Comparison of ENCODE assay signal across 8 cellular contexts in genomic region chr10:63627881-63628296, GRCh38.
DNase-seq lines count a peak whose midpoint lies in the region; ATAC-seq and TF ChIP-seq lines count a peak whose summit lies in the region.

No MANE protein-coding gene starts in this region.

- POLR2A ChIA-PET in naive thymus-derived CD8-positive, alpha-beta T cell (lab: Charles Lee): interaction anchor here (2.2 kb wide), 2 partner anchors 105 to 461 kb away, joined by 5 to 6 read pairs; no protein-coding TSS in a partner anchor
- POLR2A ChIA-PET in activated CD4-positive, alpha-beta memory T cell treated with anti-CD3 and anti-CD28 coated beads for 36 hours (lab: Charles Lee): interaction anchor here (1.5 kb wide), 1 partner anchor 359 kb away, joined by 4 read pairs; no protein-coding TSS in a partner anchor

- H3K36me3 ChIP-seq in BLaER1 treated with 17β-estradiol and CSF1 and Interleukin-3, amounts not matched to agents 10 nM and 100 nM: peaks cover 0 to 4% (median under 1%) of the 10 kb centered on the region in 11 experiments; a peak in 4 of 22 replicates
- peaks cover 0 to under 1% of the 10 kb centered on the region in 2 donors for H3K36me3 ChIP-seq in ascending aorta

- no peaks in the 10 kb centered on the region for H3K9me3 Mint-ChIP-seq in naive thymus-derived CD8-positive, alpha-beta T cell
- no peaks in the 10 kb centered on the region for H3K9me3 Mint-ChIP-seq in activated naive CD4-positive, alpha-beta T cell treated with anti-CD3 and anti-CD28 coated beads, Interleukin-2, amount 10 ng/mL, durations not matched to agents 7 days and 5 days
- no peaks in the 10 kb centered on the region for H3K9me3 Mint-ChIP-seq in activated CD4-positive, alpha-beta memory T cell treated with anti-CD3 and anti-CD28 coated beads for 36 hours

- peak overlapping the region in 6 of 10 donors; percentile 8 to 95 (median 36) for H3K4me3 Mint-ChIP-seq in naive thymus-derived CD8-positive, alpha-beta T cell
- H3K4me3 Mint-ChIP-seq in activated naive CD4-positive, alpha-beta T cell treated with anti-CD3 and anti-CD28 coated beads, Interleukin-2, amount 10 ng/mL, durations not matched to agents 7 days and 5 days: no peak overlapping the region
- no peak overlapping the region for H3K4me3 Mint-ChIP-seq in activated CD4-positive, alpha-beta memory T cell treated with anti-CD3 and anti-CD28 coated beads for 36 hours

- H3K9me3 ChIP-seq in BLaER1 treated with 17β-estradiol and CSF1 and Interleukin-3, amounts not matched to agents 10 nM and 100 nM (replicated peaks in 1 of 11): no peaks in the 10 kb centered on the region
- H3K9me3 ChIP-seq in ascending aorta: no peaks in the 10 kb centered on the region

- H3K27ac ChIP-seq in BLaER1 treated with 17β-estradiol and CSF1 and Interleukin-3, amounts not matched to agents 10 nM and 100 nM: peak overlapping the region in 9 of 11 experiments; percentile 81 to 94 (median 84); a peak in 18 of 22 replicates
- H3K27ac ChIP-seq in HL-60 (replicated peaks) (peak overlapping the region; percentile 91), ascending aorta (peak overlapping the region; percentile 85 to 90), substantia nigra (ENCODE audit: low read depth, low read length, poor library complexity, severe bottlenecking) (no peak overlapping the region)

- peak overlapping the region in 4 of 10 donors; percentile 11 to 83 (median 33) for H3K27ac Mint-ChIP-seq in naive thymus-derived CD8-positive, alpha-beta T cell
- H3K27ac Mint-ChIP-seq in activated naive CD4-positive, alpha-beta T cell treated with anti-CD3 and anti-CD28 coated beads, Interleukin-2, amount 10 ng/mL, durations not matched to agents 7 days and 5 days: no peak overlapping the region
- no peak overlapping the region for H3K27ac Mint-ChIP-seq in activated CD4-positive, alpha-beta memory T cell treated with anti-CD3 and anti-CD28 coated beads for 36 hours

- peaks cover 0 to 10% (median 0%) of the 10 kb centered on the region in 11 experiments; a peak in 2 of 22 replicates for H4K20me1 ChIP-seq in BLaER1 treated with 17β-estradiol and CSF1 and Interleukin-3, amounts not matched to agents 10 nM and 100 nM

- no peaks in the 10 kb centered on the region for H3K36me3 Mint-ChIP-seq in naive thymus-derived CD8-positive, alpha-beta T cell
- H3K36me3 Mint-ChIP-seq in activated naive CD4-positive, alpha-beta T cell treated with anti-CD3 and anti-CD28 coated beads, Interleukin-2, amount 10 ng/mL, durations not matched to agents 7 days and 5 days: no peaks in the 10 kb centered on the region
- H3K36me3 Mint-ChIP-seq in activated CD4-positive, alpha-beta memory T cell treated with anti-CD3 and anti-CD28 coated beads for 36 hours: no peaks in the 10 kb centered on the region

- CTCF ChIA-PET in activated naive CD4-positive, alpha-beta T cell treated with anti-CD3 and anti-CD28 coated beads, Interleukin-2, amount 10 ng/mL, durations not matched to agents 7 days and 5 days (lab: Charles Lee): interaction anchor here (1.0 to 8.4 kb wide), 13 partner anchors 9 to 462 kb away, joined by 3 to 88 read pairs (median 7); partner anchors contain the start of gene REEP3
- CTCF ChIA-PET in activated CD4-positive, alpha-beta memory T cell treated with anti-CD3 and anti-CD28 coated beads for 36 hours (lab: Charles Lee): interaction anchor here (0.9 to 8.7 kb wide), 10 partner anchors 11 to 460 kb away, joined by 3 to 139 read pairs (median 9); partner anchors contain the start of gene JMJD1C

- H3K4me3 ChIP-seq in BLaER1 treated with 17β-estradiol and CSF1 and Interleukin-3, amounts not matched to agents 10 nM and 100 nM: peak overlapping the region in 9 of 10 experiments; percentile 13 to 73 (median 68); a peak in 13 of 20 replicates
- H3K4me3 ChIP-seq in HL-60 (replicated peaks; ENCODE audit: insufficient read depth, low read length) (no peak overlapping the region), ascending aorta (no peak overlapping the region)

- no peaks in the 10 kb centered on the region for H3K27me3 Mint-ChIP-seq in naive thymus-derived CD8-positive, alpha-beta T cell
- H3K27me3 Mint-ChIP-seq in activated naive CD4-positive, alpha-beta T cell treated with anti-CD3 and anti-CD28 coated beads, Interleukin-2, amount 10 ng/mL, durations not matched to agents 7 days and 5 days: peaks cover 16% of the 10 kb centered on the region
- H3K27me3 Mint-ChIP-seq in activated CD4-positive, alpha-beta memory T cell treated with anti-CD3 and anti-CD28 coated beads for 36 hours: peaks cover 2% of the 10 kb centered on the region

- H3K4me1 Mint-ChIP-seq in naive thymus-derived CD8-positive, alpha-beta T cell: peaks cover 18 to 35% (median 28%) of the 10 kb centered on the region in 4 donors
- H3K4me1 Mint-ChIP-seq in activated naive CD4-positive, alpha-beta T cell treated with anti-CD3 and anti-CD28 coated beads, Interleukin-2, amount 10 ng/mL, durations not matched to agents 7 days and 5 days: peaks cover 39% of the 10 kb centered on the region
- peaks cover 24% of the 10 kb centered on the region for H3K4me1 Mint-ChIP-seq in activated CD4-positive, alpha-beta memory T cell treated with anti-CD3 and anti-CD28 coated beads for 36 hours (ENCODE audit: low read depth)

- intact Hi-C loops in ascending aorta (cut with DNase I): loop anchor here (2.0 to 5.0 kb wide), 3 partner anchors 41 to 411 kb away; partner anchors contain the start of gene JMJD1C
- intact Hi-C loops in activated CD4-positive, alpha-beta memory T cell treated with anti-CD3 and anti-CD28 coated beads for 36 hours (cut with micrococcal nuclease): loop anchor here (2.0 kb wide), 4 partner anchors 55 to 273 kb away; partner anchors contain the start of gene JMJD1C

- ATAC-seq in naive thymus-derived CD8-positive, alpha-beta T cell: no peak

- peak overlapping the region in 8 of 11 experiments; percentile 22 to 88 (median 84); a peak in 13 of 22 replicates for H3K9ac ChIP-seq in BLaER1 treated with 17β-estradiol and CSF1 and Interleukin-3, amounts not matched to agents 10 nM and 100 nM

- H3K4me1 ChIP-seq in BLaER1 treated with 17β-estradiol and CSF1 and Interleukin-3, amounts not matched to agents 10 nM and 100 nM: peaks cover 36 to 55% (median 50%) of the 10 kb centered on the region in 10 experiments
- H3K4me1 ChIP-seq in ascending aorta: peaks cover 0 to 20% of the 10 kb centered on the region in 2 donors

- H3K27me3 ChIP-seq in BLaER1 treated with 17β-estradiol and CSF1 and Interleukin-3, amounts not matched to agents 10 nM and 100 nM: 0 out of 22 replicates have a peak, but pooled peaks cover 0 to 9% (median 0%) of the 10 kb centered on the region in 11 experiments
- H3K27me3 ChIP-seq in HL-60 (ENCODE audit: insufficient read depth, poor library complexity, severe bottlenecking): no peaks in the 10 kb centered on the region
- no peaks in the 10 kb centered on the region for H3K27me3 ChIP-seq in ascending aorta

- TF ChIP-seq CTCF in HL-60 (IDR thresholded peaks at IDR 0.05; ENCODE audit: insufficient read depth, low read length) (no peak), ascending aorta (IDR thresholded peaks at IDR 0.05) (no peak)

- DNase-seq in HL-60 (ENCODE audit: low read depth in 1 of 2, low spot score in 1 of 2) (peak; percentile 10 to 25), ascending aorta (ENCODE audit: low spot score in 2 of 2) (no peak), substantia nigra (lab: John Stamatoyannopoulos, UW) (no peak), HuH-7.5 (ENCODE audit: low spot score) (no peak)
- DNase-seq in naive thymus-derived CD8-positive, alpha-beta T cell: no peak
- DNase-seq in activated naive CD4-positive, alpha-beta T cell treated with anti-CD3 and anti-CD28 coated beads, Interleukin-2, amount 10 ng/mL, durations not matched to agents 7 days and 5 days: no peak
- DNase-seq in activated CD4-positive, alpha-beta memory T cell treated with anti-CD3 and anti-CD28 coated beads for 36 hours: no peak

- peak overlapping the region; percentile 85 to 95 (median 89) for H3K4me2 ChIP-seq in BLaER1 treated with 17β-estradiol and CSF1 and Interleukin-3, amounts not matched to agents 10 nM and 100 nM

Comparison
In these comparisons a context has a peak if more than half of its experiments do, and no peak if none do; other contexts are left out.
1. H3K4me3 ChIP-seq: peak in BLaER1 treated with 17β-estradiol and CSF1 and Interleukin-3, amounts not matched to agents 10 nM and 100 nM (9 of 10); none in HL-60 (single experiment) and ascending aorta (0 of 2).
2. DNase-seq: peak in HL-60 (2 of 2); none in ascending aorta (0 of 2), naive thymus-derived CD8-positive, alpha-beta T cell (0 of 10), substantia nigra (0 of 49), HuH-7.5 (single experiment), activated naive CD4-positive, alpha-beta T cell treated with anti-CD3 and anti-CD28 coated beads, Interleukin-2, amount 10 ng/mL, durations not matched to agents 7 days and 5 days (single experiment) and activated CD4-positive, alpha-beta memory T cell treated with anti-CD3 and anti-CD28 coated beads for 36 hours (single experiment).
3. H3K4me3 Mint-ChIP-seq: peak in naive thymus-derived CD8-positive, alpha-beta T cell (6 of 10); none in activated naive CD4-positive, alpha-beta T cell treated with anti-CD3 and anti-CD28 coated beads, Interleukin-2, amount 10 ng/mL, durations not matched to agents 7 days and 5 days (single experiment) and activated CD4-positive, alpha-beta memory T cell treated with anti-CD3 and anti-CD28 coated beads for 36 hours (single experiment).